In the genomic region with DNA sequence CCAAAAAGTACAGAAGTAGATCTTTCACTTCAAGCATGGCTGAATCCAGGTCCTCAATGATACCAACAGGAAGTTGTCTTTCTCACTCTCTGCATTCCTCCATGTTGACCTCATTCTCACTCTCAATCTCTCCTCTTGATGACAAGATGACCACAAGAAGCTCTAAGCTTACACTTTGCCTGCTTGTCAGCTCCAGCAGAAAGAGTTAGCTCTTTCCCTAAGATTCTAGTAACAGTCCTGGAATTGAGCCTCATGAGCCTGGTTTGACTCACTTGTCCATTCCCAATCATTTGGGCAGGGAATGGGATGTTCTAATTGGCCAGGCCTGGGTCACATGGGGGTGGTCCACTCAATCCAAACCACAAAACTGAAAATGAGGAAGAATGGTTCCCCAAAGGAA, we compare ENCODE assay signal across 14 cellular contexts. TPM values are rescaled to one million over a fixed set of nuclear protein-coding genes. Genes with fewer than 3 reads are reported as not detected.
A peak's percentile ranks its signal among the peaks of the same experiment; 100 is the strongest.
DNase-seq lines count a peak whose midpoint lies in the region; ATAC-seq and TF ChIP-seq lines count a peak whose summit lies in the region.
"Had no signal": no experiment of that assay in that cellular context is flagged by ENCODE, and none has a peak within 500 bp of the region (broad histone marks: within the 10 kb centered on the region; RNA-seq: fewer than 3 reads in every experiment).

No MANE protein-coding gene starts in this region.

- H3K9me3 ChIP-seq in Loucy (ENCODE audit: insufficient read depth, low read depth, low read length) (no peaks in the 10 kb centered on the region), prostate gland (no peaks in the 10 kb centered on the region)

- DNase-seq in ELR (ENCODE audit: low read depth) = peak; percentile 88
- peak; percentile 55 for DNase-seq in epithelial cell of esophagus (ENCODE audit: low read depth)
- peak; percentile 85 for DNase-seq in skeletal muscle cell (ENCODE audit: low read depth)
- no peak for DNase-seq in HK-2 (ENCODE audit: unreplicated experiment)
- no peak for DNase-seq in prostate gland (ENCODE audit: low spot score)
- DNase-seq: islet precursor cell; naive thymus-derived CD8-positive, alpha-beta T cell; NCI-H2029 treated with DMSO at 0.1 percent for 48 hours; SHP77 had no signal

- no peaks in the 10 kb centered on the region for H3K27me3 ChIP-seq in Loucy (ENCODE audit: insufficient read depth, low read length, poor library complexity, severe bottlenecking)
- H3K27me3 ChIP-seq in prostate gland (replicated peaks; ENCODE audit: insufficient read depth) = no peaks in the 10 kb centered on the region
- H3K27me3 ChIP-seq: foreskin keratinocyte had no signal

- no peak overlapping the region for H3K4me3 ChIP-seq in Loucy (ENCODE audit: low read length, poor library complexity, severe bottlenecking)
- H3K4me3 ChIP-seq in epithelial cell of esophagus (ENCODE audit: low read length) = no peak overlapping the region
- no peak overlapping the region for H3K4me3 ChIP-seq in skeletal muscle cell (ENCODE audit: low read depth, low read length)
- H3K4me3 ChIP-seq in prostate gland = no peak overlapping the region

- intact Hi-C loops in prostate gland (cut with DNase I) = no loop called here

- no peak overlapping the region for H3K27ac ChIP-seq in prostate gland
- H3K27ac ChIP-seq: foreskin keratinocyte had no signal

- no peak for ATAC-seq in HG03432 (IDR thresholded peaks at IDR 0.05; ENCODE audit: unreplicated experiment)
- ATAC-seq: activated naive CD4-positive, alpha-beta T cell treated with anti-CD3 and anti-CD28 coated beads, Interleukin-2, amount 50 U/mL, for 72 hours; foreskin keratinocyte; naive thymus-derived CD8-positive, alpha-beta T cell had no signal

- peaks cover 17% of the 10 kb centered on the region for H3K79me2 ChIP-seq in Loucy (ENCODE audit: insufficient read depth, low read length)

- TF ChIP-seq CTCF in Loucy (conservative IDR thresholded peaks at IDR 0.05; ENCODE audit: low read length) (no peak), epithelial cell of esophagus (IDR thresholded peaks at IDR 0.05; ENCODE audit: insufficient read depth, low read depth, low read length, missing control alignments) (no peak), prostate gland (IDR thresholded peaks at IDR 0.05) (no peak)

- no peak for TF ChIP-seq POLR2A in prostate gland (IDR thresholded peaks at IDR 0.05)

- no peaks in the 10 kb centered on the region for H3K9me2 ChIP-seq in Loucy (replicated peaks; ENCODE audit: low read depth, low read length)

- H3K4me1 ChIP-seq in Loucy (ENCODE audit: insufficient read depth, low read length, poor library complexity, severe bottlenecking) (peaks cover 16% of the 10 kb centered on the region), prostate gland (replicated peaks) (peaks cover 5% of the 10 kb centered on the region)
- H3K4me1 ChIP-seq: foreskin keratinocyte had no signal

- peaks cover 15% of the 10 kb centered on the region for H4K20me1 ChIP-seq in Loucy (ENCODE audit: insufficient read depth, low read length, poor library complexity, severe bottlenecking)

- no peaks in the 10 kb centered on the region for H3F3A ChIP-seq in Loucy (ENCODE audit: low read depth)

- no peak overlapping the region for H3K9ac ChIP-seq in Loucy (ENCODE audit: low read depth, low read length, poor library complexity, severe bottlenecking)

- no peak overlapping the region for H3K4me2 ChIP-seq in Loucy (ENCODE audit: low read depth, low read length, poor library complexity, severe bottlenecking)

- H2AFZ ChIP-seq in Loucy (ENCODE audit: low read length) = 0 out of 2 replicates have a peak overlapping the region, but pooled peaks have one; percentile 7

- H3K36me3 ChIP-seq in Loucy (ENCODE audit: insufficient read depth, low read length) = no peaks in the 10 kb centered on the region
- H3K36me3 ChIP-seq in prostate gland = no peaks in the 10 kb centered on the region

RNA-seq across cellular contexts. Expression of gene CLTA, which starts 3.3 kb away (rescaled TPM):
- 100 to 1,000 TPM; 210 to 259 TPM for total RNA-seq in prostate gland

RNA-seq across cellular contexts. Expression of gene CCIN, which starts 18.2 kb away (rescaled TPM):
- total RNA-seq in prostate gland = 1 to 10 TPM in 1 of 2 donors, under 1 TPM in 1; 0.18 to 3.0 TPM
- total RNA-seq: activated CD8-positive, alpha-beta memory T cell treated with anti-CD3 and anti-CD28 coated beads for 36 hours; activated naive CD4-positive, alpha-beta T cell treated with anti-CD3 and anti-CD28 coated beads, Interleukin-2, amount 50 U/mL, for 72 hours; foreskin keratinocyte had no signal

RNA-seq across cellular contexts. Expression of gene GLIPR2, which starts 50.9 kb away (rescaled TPM):
- total RNA-seq in prostate gland = 10 to 100 TPM; 21.6 to 36.5 TPM

Comparison
In these comparisons a context has a peak if more than half of its experiments do, and no peak if none do; other contexts are left out.
1. DNase-seq: peak in ELR (single experiment), epithelial cell of esophagus (single experiment) and skeletal muscle cell (single experiment); none in HK-2 (single experiment) and prostate gland (single experiment).